In the genomic region with DNA sequence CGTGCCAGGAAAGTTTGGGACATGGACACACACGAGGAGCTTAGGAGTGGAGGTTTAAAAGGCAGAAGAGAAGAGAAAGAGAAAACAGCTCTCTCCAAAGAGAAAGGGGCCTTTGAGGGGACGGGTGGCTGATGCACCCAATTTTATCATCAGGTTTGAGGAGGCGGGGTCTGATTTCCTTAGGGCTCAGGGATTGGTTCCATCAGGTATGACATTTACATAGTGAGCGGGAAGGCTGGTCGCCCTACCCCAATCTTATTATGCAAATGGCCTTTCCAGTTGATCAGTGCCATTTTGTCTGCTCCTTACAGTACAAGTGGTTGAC, we compare ENCODE assay signal across 1 cellular context.
TF ChIP-seq lines count a peak whose summit lies in the region.

No MANE protein-coding gene starts in this region.

TF ChIP-seq in K562, 482 proteins besides CTCF, POLR2A, EP300 and RAD21 (continued from another document):
- no peak for TF ChIP-seq ZNF274 (IDR thresholded peaks at IDR 0.05; ENCODE audit: borderline replicate concordance, low read depth, low read length)
- TF ChIP-seq, protein P1, sequence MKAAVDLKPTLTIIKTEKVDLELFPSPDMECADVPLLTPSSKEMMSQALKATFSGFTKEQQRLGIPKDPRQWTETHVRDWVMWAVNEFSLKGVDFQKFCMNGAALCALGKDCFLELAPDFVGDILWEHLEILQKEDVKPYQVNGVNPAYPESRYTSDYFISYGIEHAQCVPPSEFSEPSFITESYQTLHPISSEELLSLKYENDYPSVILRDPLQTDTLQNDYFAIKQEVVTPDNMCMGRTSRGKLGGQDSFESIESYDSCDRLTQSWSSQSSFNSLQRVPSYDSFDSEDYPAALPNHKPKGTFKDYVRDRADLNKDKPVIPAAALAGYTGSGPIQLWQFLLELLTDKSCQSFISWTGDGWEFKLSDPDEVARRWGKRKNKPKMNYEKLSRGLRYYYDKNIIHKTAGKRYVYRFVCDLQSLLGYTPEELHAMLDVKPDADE (conservative IDR thresholded peaks at IDR 0.05; ENCODE audit: control insufficient read depth, low read depth, low read length): no peak
